29 cellular contexts compared by ENCODE assay signal in the genomic region with DNA sequence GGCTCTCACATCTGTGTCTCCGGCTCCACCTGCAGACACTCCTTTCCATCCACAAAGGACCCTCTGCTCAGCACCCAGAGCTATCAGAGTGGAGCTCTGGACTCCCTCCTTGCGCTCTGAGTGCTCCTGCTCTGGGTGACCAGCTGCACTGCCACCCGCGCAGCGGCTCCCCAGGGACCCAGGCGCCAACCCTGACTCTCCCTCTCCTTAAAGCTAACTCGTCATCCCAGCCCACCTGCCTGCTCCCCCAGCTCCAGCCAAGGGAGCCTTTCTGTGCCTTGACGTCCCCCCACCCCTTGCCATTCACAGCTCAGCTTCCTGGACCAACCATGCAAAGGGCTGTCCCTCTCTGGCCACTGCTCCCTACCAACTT.
"Had no signal": no experiment of that assay in that cellular context is flagged by ENCODE, and none has a peak within 500 bp of the region (broad histone marks: within the 10 kb centered on the region; RNA-seq: fewer than 3 reads in every experiment).

No MANE protein-coding gene starts in this region.

- H3K27ac Mint-ChIP-seq: activated CD4-positive, alpha-beta memory T cell treated with anti-CD3 and anti-CD28 coated beads for 36 hours; activated naive CD4-positive, alpha-beta T cell treated with anti-CD3 and anti-CD28 coated beads, Interleukin-2, amount 50 U/mL, for 72 hours; activated T-helper 1 cell treated with anti-CD3 and anti-CD28 coated beads, Interleukin-12 subunit alpha, Interleukin-12 subunit beta, Interleukin-2, Interleukin-4 antibody, amounts not matched to agents 30 ng/mL and 10 ng/mL and 1 ng/mL, durations not matched to agents 14 hours and 24 hours and 36 hours; nephron; stimulated activated naive CD8-positive, alpha-beta T cell treated with anti-CD3 and anti-CD28 coated beads, Interleukin-15, Interleukin-2, amounts not matched to agents 100 ng/mL and 50 ng/mL, for 24 hours had no signal

- H3K27me3 ChIP-seq: pancreas had no signal

- H3K36me3 Mint-ChIP-seq: activated CD4-positive, alpha-beta memory T cell treated with anti-CD3 and anti-CD28 coated beads for 36 hours; activated naive CD4-positive, alpha-beta T cell treated with anti-CD3 and anti-CD28 coated beads, Interleukin-2, amount 50 U/mL, for 72 hours had no signal

- H3K9me3 Mint-ChIP-seq: activated CD4-positive, alpha-beta memory T cell treated with anti-CD3 and anti-CD28 coated beads for 36 hours; activated naive CD4-positive, alpha-beta T cell treated with anti-CD3 and anti-CD28 coated beads, Interleukin-2, amount 50 U/mL, for 72 hours; activated T-helper 1 cell treated with anti-CD3 and anti-CD28 coated beads, Interleukin-12 subunit alpha, Interleukin-12 subunit beta, Interleukin-2, Interleukin-4 antibody, amounts not matched to agents 30 ng/mL and 10 ng/mL and 1 ng/mL, durations not matched to agents 14 hours and 24 hours and 36 hours; central memory CD8-positive, alpha-beta T cell; stimulated activated naive CD8-positive, alpha-beta T cell treated with anti-CD3 and anti-CD28 coated beads, Interleukin-15, Interleukin-2, amounts not matched to agents 100 ng/mL and 50 ng/mL, for 24 hours had no signal

- H3K36me3 ChIP-seq: breast epithelium, lower lobe of right lung, pancreas, prostate gland, thoracic aorta had no signal

- H3K4me1 Mint-ChIP-seq: nephron had no signal

- ATAC-seq: activated naive CD4-positive, alpha-beta T cell treated with anti-CD3 and anti-CD28 coated beads, Interleukin-2, amount 50 U/mL, for 72 hours; left lobe of liver; lower lobe of right lung; mucosa of descending colon; pancreas; sciatic nerve had no signal

- H3K4me1 ChIP-seq: breast epithelium, lower lobe of right lung, prostate gland had no signal

- H3K27ac ChIP-seq: breast epithelium, lower lobe of right lung, pancreas, prostate gland, skin epidermis, thoracic aorta, VCaP had no signal

- H3K4me3 ChIP-seq: breast epithelium, lower lobe of right lung, mucosa of descending colon, pancreas, prostate gland, skin epidermis, thoracic aorta had no signal

- DNase-seq: activated CD4-positive, alpha-beta memory T cell treated with anti-CD3 and anti-CD28 coated beads for 36 hours; activated CD4-positive, alpha-beta T cell treated with anti-CD3 and anti-CD28 coated beads for 4 hours; activated CD8-positive, alpha-beta memory T cell treated with anti-CD3 and anti-CD28 coated beads, Interleukin-2, amount 50 U/mL, for 4 hours; activated T-cell treated with anti-CD3 and anti-CD28 coated beads, Interleukin-2, amount 50 U/mL, for 1 hour; dermis blood vessel endothelial cell; effector CD4-positive, alpha-beta T cell; kidney glomerular epithelial cell; lower lobe of right lung; mesendoderm; mucosa of descending colon; pancreas; retina; stimulated activated CD4-positive, alpha-beta T cell treated with anti-CD3 and anti-CD28 coated beads, Interleukin-12 subunit alpha, Interleukin-12 subunit beta, amount 100 ng/mL, for 4 hours; stimulated activated CD4-positive, alpha-beta T cell treated with anti-CD3 and anti-CD28 coated beads, Interleukin-4, amount 100 ng/mL, for 1 hour had no signal

- H3K9me3 ChIP-seq: breast epithelium, lower lobe of right lung, mucosa of descending colon, pancreas, prostate gland, thoracic aorta had no signal

- H3K4me3 Mint-ChIP-seq: activated CD4-positive, alpha-beta memory T cell treated with anti-CD3 and anti-CD28 coated beads for 36 hours; activated T-helper 1 cell treated with anti-CD3 and anti-CD28 coated beads, Interleukin-12 subunit alpha, Interleukin-12 subunit beta, Interleukin-2, Interleukin-4 antibody, amounts not matched to agents 30 ng/mL and 10 ng/mL and 1 ng/mL, durations not matched to agents 14 hours and 24 hours and 36 hours; central memory CD8-positive, alpha-beta T cell; nephron; stimulated activated naive CD8-positive, alpha-beta T cell treated with anti-CD3 and anti-CD28 coated beads, Interleukin-15, Interleukin-2, amounts not matched to agents 100 ng/mL and 50 ng/mL, for 24 hours had no signal

- FAIRE-seq: frontal cortex, pancreas, TTC549, urothelium cell line had no signal
